In the genomic region with DNA sequence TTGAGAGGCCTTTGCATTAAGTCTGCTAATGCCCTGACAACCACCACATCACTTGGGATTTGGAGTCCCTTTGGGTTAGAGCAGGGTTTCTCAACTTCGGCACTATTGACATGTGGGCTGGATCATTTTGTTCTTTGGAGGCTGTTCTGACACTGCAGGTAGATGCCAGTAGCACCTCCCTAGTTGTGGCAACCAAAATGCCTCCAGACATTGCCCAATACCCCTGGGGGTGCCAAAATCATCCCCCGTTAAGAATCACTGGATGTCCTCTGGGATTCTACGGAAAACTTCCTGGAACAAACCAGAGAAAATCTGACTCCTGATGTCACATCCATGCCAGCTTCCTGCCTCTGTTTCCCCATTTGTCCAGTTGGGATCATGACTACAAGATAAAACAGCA, we compare ENCODE assay signal across 20 cellular contexts. TPM values are rescaled to one million over a fixed set of nuclear protein-coding genes. Genes with fewer than 3 reads are reported as not detected.
DNase-seq lines count a peak whose midpoint lies in the region; ATAC-seq and TF ChIP-seq lines count a peak whose summit lies in the region.
"Had no signal": no experiment of that assay in that cellular context is flagged by ENCODE, and none has a peak within 500 bp of the region (broad histone marks: within the 10 kb centered on the region; RNA-seq: fewer than 3 reads in every experiment).

No MANE protein-coding gene starts in this region.

- H3K27me3 ChIP-seq in right cardiac atrium (ENCODE audit: control insufficient read depth, insufficient read depth) (no peaks in the 10 kb centered on the region), left ventricle myocardium inferior (ENCODE audit: low read depth) (no peaks in the 10 kb centered on the region), Caco-2 (replicated peaks; ENCODE audit: control insufficient read depth, insufficient read depth, low read length) (no peaks in the 10 kb centered on the region)
- H3K27me3 ChIP-seq: SJCRH30 had no signal

- no peaks in the 10 kb centered on the region for H3K27me3 Mint-ChIP-seq in chondrocyte (ENCODE audit: low read depth)
- H3K27me3 Mint-ChIP-seq in osteocyte (ENCODE audit: unreplicated experiment) = no peaks in the 10 kb centered on the region
- H3K27me3 Mint-ChIP-seq in Caco-2 (ENCODE audit: insufficient read depth, unreplicated experiment) = no peaks in the 10 kb centered on the region

- CTCF ChIA-PET in Caco-2 (lab: Charles Lee) = no interaction called here

- H3K4me1 Mint-ChIP-seq in chondrocyte (ENCODE audit: low read depth) = peaks cover 18% of the 10 kb centered on the region
- H3K4me1 Mint-ChIP-seq in osteocyte (ENCODE audit: unreplicated experiment) = peaks cover 31% of the 10 kb centered on the region
- H3K4me1 Mint-ChIP-seq in Caco-2 (ENCODE audit: low read depth, unreplicated experiment) = no peaks in the 10 kb centered on the region

- BruUV-seq in Caco-2 (replicated peaks; lab: Mats Ljungman, UMichigan) = no TSS peak

- H3K4me3 ChIP-seq in right cardiac atrium (ENCODE audit: low read length) (no peak overlapping the region), left ventricle myocardium inferior (no peak overlapping the region), Caco-2 (ENCODE audit: low read depth, low read length) (no peak overlapping the region)
- H3K4me3 ChIP-seq: SJCRH30 had no signal

- POLR2A ChIA-PET in Caco-2 (lab: Charles Lee) = no interaction called here

- peak overlapping the region; percentile 56 for H3K27ac ChIP-seq in right cardiac atrium (ENCODE audit: low read length)
- no peak overlapping the region for H3K27ac ChIP-seq in left ventricle myocardium inferior (replicated peaks)
- H3K27ac ChIP-seq: SJCRH30 had no signal

- intact Hi-C loops in right cardiac atrium (cut with DNase I) (no loop called here), left ventricle myocardium inferior (cut with micrococcal nuclease) (no loop called here), Caco-2 (cut with micrococcal nuclease; ENCODE audit: unreplicated experiment) (no loop called here)

- TF ChIP-seq CTCF in left ventricle myocardium inferior (IDR thresholded peaks at IDR 0.05; ENCODE audit: borderline replicate concordance) = no peak
- no peak for TF ChIP-seq CTCF in chondrocyte (IDR thresholded peaks at IDR 0.05)
- no peak for TF ChIP-seq CTCF in osteocyte (IDR thresholded peaks at IDR 0.05)
- TF ChIP-seq CTCF in Caco-2 (IDR thresholded peaks at IDR 0.05; ENCODE audit: insufficient read depth in 1 of 2, low read depth in 1 of 2, low read length in 1 of 2, severe bottlenecking in 1 of 2, unreplicated experiment in 1 of 2) = no peak

- H3K27ac Mint-ChIP-seq in chondrocyte (ENCODE audit: unreplicated experiment) (peak overlapping the region; percentile 78), osteocyte (ENCODE audit: unreplicated experiment) (peak overlapping the region; percentile 88), Caco-2 (ENCODE audit: unreplicated experiment) (no peak overlapping the region)
- H3K27ac Mint-ChIP-seq: CD14-positive monocyte, memory B cell, natural killer cell had no signal

- peaks cover 3% of the 10 kb centered on the region for H3K9me3 Mint-ChIP-seq in chondrocyte (ENCODE audit: low read depth)
- no peaks in the 10 kb centered on the region for H3K9me3 Mint-ChIP-seq in osteocyte (ENCODE audit: unreplicated experiment)
- H3K9me3 Mint-ChIP-seq in Caco-2 (ENCODE audit: unreplicated experiment) = no peaks in the 10 kb centered on the region
- H3K9me3 Mint-ChIP-seq: CD14-positive monocyte, natural killer cell had no signal

- H3K36me3 Mint-ChIP-seq in chondrocyte (ENCODE audit: low read depth) (peaks cover 2% of the 10 kb centered on the region), osteocyte (ENCODE audit: unreplicated experiment) (peaks cover 2% of the 10 kb centered on the region), Caco-2 (ENCODE audit: insufficient read depth, unreplicated experiment) (no peaks in the 10 kb centered on the region)
- H3K36me3 Mint-ChIP-seq: CD14-positive monocyte, memory B cell, natural killer cell had no signal

- H3K36me3 ChIP-seq in left ventricle myocardium inferior = no peaks in the 10 kb centered on the region
- no peaks in the 10 kb centered on the region for H3K36me3 ChIP-seq in Caco-2 (ENCODE audit: control insufficient read depth, insufficient read depth, low read length)
- H3K36me3 ChIP-seq: SJCRH30 had no signal

- 82% methylated on average over 3 of the region's 3 CpGs for WGBS in right cardiac atrium

- H3K4me1 ChIP-seq in right cardiac atrium (ENCODE audit: control insufficient read depth, insufficient read depth, low read length) (peaks cover 5% of the 10 kb centered on the region), left ventricle myocardium inferior (peaks cover 7% of the 10 kb centered on the region), Caco-2 (no peaks in the 10 kb centered on the region)
- H3K4me1 ChIP-seq: SJCRH30 had no signal

- DNase-seq in right cardiac atrium = no peak
- DNase-seq in left ventricle myocardium inferior = no peak
- DNase-seq in chondrocyte (ENCODE audit: low spot score) = no peak
- no peak for DNase-seq in osteocyte (ENCODE audit: extremely low spot score, unreplicated experiment)
- DNase-seq in SIG-M5 (lab: John Stamatoyannopoulos, UW) = no peak
- no peak for DNase-seq in Caco-2
- DNase-seq: activated CD8-positive, alpha-beta memory T cell treated with anti-CD3 and anti-CD28 coated beads for 24 hours; cerebellar nuclear complex; effector CD8-positive, alpha-beta T cell; natural killer cell; NCI-H1417 treated with DMSO at 0.1 percent for 48 hours; NCI-H2171 treated with DMSO at 0.1 percent for 48 hours; SJCRH30; small intestine; stimulated activated CD4-positive, alpha-beta T cell treated with anti-CD3 and anti-CD28 coated beads, Interleukin-4, amount 100 ng/mL, for 1 hour had no signal

- H3K4me3 Mint-ChIP-seq in chondrocyte (ENCODE audit: unreplicated experiment) = no peak overlapping the region
- H3K4me3 Mint-ChIP-seq in osteocyte (ENCODE audit: unreplicated experiment) = no peak overlapping the region
- H3K4me3 Mint-ChIP-seq in Caco-2 (ENCODE audit: unreplicated experiment) = no peak overlapping the region
- H3K4me3 Mint-ChIP-seq: activated T-helper 1 cell treated with anti-CD3 and anti-CD28 coated beads, Interleukin-12 subunit alpha, Interleukin-12 subunit beta, Interleukin-2, Interleukin-4 antibody, amounts not matched to agents 30 ng/mL and 10 ng/mL and 1 ng/mL, durations not matched to agents 14 hours and 24 hours and 36 hours; CD14-positive monocyte; memory B cell; natural killer cell had no signal

- H3K9me3 ChIP-seq in right cardiac atrium (ENCODE audit: control insufficient read depth, low read length) = no peaks in the 10 kb centered on the region
- H3K9me3 ChIP-seq in left ventricle myocardium inferior (replicated peaks) = no peaks in the 10 kb centered on the region
- no peaks in the 10 kb centered on the region for H3K9me3 ChIP-seq in Caco-2

- ATAC-seq in right cardiac atrium = no peak
- no peak for ATAC-seq in GM19455 (IDR thresholded peaks at IDR 0.05; ENCODE audit: unreplicated experiment)
- no peak for ATAC-seq in GM18907 (IDR thresholded peaks at IDR 0.05; ENCODE audit: unreplicated experiment)
- ATAC-seq: natural killer cell had no signal

RNA-seq across cellular contexts. Expression of a gene that starts 37.2 kb away (rescaled TPM):
- total RNA-seq in right cardiac atrium = 10 to 100 TPM in 3 of 4 donors, 1 to 10 TPM in 1; 8.1 to 45.3 (median 29.0) TPM
- 17.3 TPM for polyA plus RNA-seq in right cardiac atrium
- total RNA-seq in left ventricle myocardium inferior = 26.2 TPM
- total RNA-seq in chondrocyte = 2.3 to 4.1 TPM (median 3.5 TPM) in 3 replicates
- total RNA-seq in osteocyte = 2.7 and 5.0 TPM in 2 replicates
- 15.6 and 18.1 TPM in 2 replicates for total RNA-seq in Caco-2 (2022)
